Comparison of ENCODE assay signal across 15 cellular contexts in the genomic region with DNA sequence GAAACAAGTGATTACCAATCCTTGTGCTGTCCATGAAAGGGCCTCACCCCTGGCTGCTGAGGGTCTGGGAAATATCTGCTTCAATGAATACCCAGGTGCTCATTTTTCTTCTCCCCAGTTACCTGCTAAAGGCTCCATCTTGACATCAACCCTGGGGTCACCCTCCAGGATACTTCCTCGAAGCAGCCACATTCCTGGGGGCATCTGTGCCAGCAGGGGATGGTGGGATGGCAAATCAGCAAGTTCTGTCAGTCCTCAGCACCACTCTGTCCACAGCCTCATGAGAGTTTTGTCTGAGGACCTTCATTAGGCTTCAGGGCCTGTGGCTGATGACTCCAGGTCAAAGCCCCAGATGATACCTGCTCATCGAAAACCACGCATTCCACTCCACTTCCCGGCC.
DNase-seq lines count a peak whose midpoint lies in the region; ATAC-seq and TF ChIP-seq lines count a peak whose summit lies in the region.
"Had no signal": no experiment of that assay in that cellular context is flagged by ENCODE, and none has a peak within 500 bp of the region (broad histone marks: within the 10 kb centered on the region; RNA-seq: fewer than 3 reads in every experiment).

No MANE protein-coding gene starts in this region.

- no peak for ATAC-seq in stimulated activated memory B cell treated with anti-CD40 and anti-IgM and Interleukin-4, amounts not matched to agents 10 μg/mL and 1 μg/mL and 100 μg/mL, for 72 hours
- ATAC-seq in activated CD8-positive, alpha-beta T cell treated with anti-CD3 and anti-CD28 coated beads for 36 hours, result no peak

- H4K20me1 ChIP-seq in PC-9 (ENCODE audit: insufficient read depth) (no peaks in the 10 kb centered on the region), mammary epithelial cell (ENCODE audit: insufficient read depth, low read length) (no peaks in the 10 kb centered on the region)

- H3F3A ChIP-seq in PC-9 (ENCODE audit: insufficient read depth, low read depth), result peaks cover 49% of the 10 kb centered on the region

- H3K27me3 Mint-ChIP-seq in mesothelial cell of epicardium (ENCODE audit: low read depth), result no peaks in the 10 kb centered on the region
- H3K27me3 Mint-ChIP-seq in stimulated activated memory B cell treated with anti-CD40 and anti-IgM and Interleukin-4, amounts not matched to agents 10 μg/mL and 1 μg/mL and 100 μg/mL, for 72 hours, result no peaks in the 10 kb centered on the region
- H3K27me3 Mint-ChIP-seq in activated CD8-positive, alpha-beta T cell treated with anti-CD3 and anti-CD28 coated beads for 36 hours, result no peaks in the 10 kb centered on the region

- H3K27ac ChIP-seq in PC-9 (peak overlapping the region; percentile 84), mammary epithelial cell (ENCODE audit: insufficient read depth, low read depth, low read length) (no peak overlapping the region)

- H3K27me3 ChIP-seq in PC-9 (ENCODE audit: insufficient read depth, low read depth), result no peaks in the 10 kb centered on the region
- H3K27me3 ChIP-seq in mammary epithelial cell (ENCODE audit: insufficient read depth, low read length), result no peaks in the 10 kb centered on the region
- H3K27me3 ChIP-seq: BE2C, suprapubic skin had no signal

- intact Hi-C loops in PC-9 (cut with micrococcal nuclease; ENCODE audit: unreplicated experiment) (no loop called here), mammary epithelial cell (cut with micrococcal nuclease) (no loop called here)
- intact Hi-C loops in activated CD8-positive, alpha-beta T cell treated with anti-CD3 and anti-CD28 coated beads for 36 hours (cut with micrococcal nuclease), result no loop called here

- peaks cover 7% of the 10 kb centered on the region; the same call in 1 of the 2 replicates for H3K9me3 ChIP-seq in PC-9 (ENCODE audit: insufficient read depth, low read depth)
- no peaks in the 10 kb centered on the region for H3K9me3 ChIP-seq in mammary epithelial cell (replicated peaks; ENCODE audit: insufficient read depth, low read length)
- H3K9me3 ChIP-seq: BE2C, suprapubic skin had no signal

- dilution Hi-C loops in mammary epithelial cell (cut with HindIII; ENCODE audit: low sequenced_read_pairs), result no loop called here

- TF ChIP-seq CTCF in PC-9 (conservative IDR thresholded peaks at IDR 0.05), result no peak
- no peak for TF ChIP-seq CTCF in mammary epithelial cell (conservative IDR thresholded peaks at IDR 0.05 in 1 of 2, IDR thresholded peaks at IDR 0.05 in 1 of 2; ENCODE audit: extremely low read depth in 1 of 2, insufficient read depth in 1 of 2, low read depth in 1 of 2, low read length in 2 of 2)
- no peak for TF ChIP-seq CTCF in mesothelial cell of epicardium (IDR thresholded peaks at IDR 0.05; ENCODE audit: unreplicated experiment)
- no peak for TF ChIP-seq CTCF in activated CD8-positive, alpha-beta T cell treated with anti-CD3 and anti-CD28 coated beads for 36 hours (IDR thresholded peaks at IDR 0.05)

- CTCF ChIA-PET in PC-9 (lab: Charles Lee) (interaction anchor here (1.0 kb wide), 1 partner anchor 10 kb away, joined by 3 read pairs; no protein-coding TSS in a partner anchor), mammary epithelial cell (lab: Charles Lee; ENCODE audit: low non-redundant PET) (no interaction called here)
- CTCF ChIA-PET in activated CD8-positive, alpha-beta T cell treated with anti-CD3 and anti-CD28 coated beads for 36 hours (lab: Charles Lee), result interaction anchor here (1.9 kb wide), 1 partner anchor 122 kb away, joined by 6 read pairs; no protein-coding TSS in a partner anchor

- H2AFZ ChIP-seq in PC-9 (no peak overlapping the region), mammary epithelial cell (ENCODE audit: low read depth, low read length) (peak overlapping the region; percentile 17)

- POLR2A ChIA-PET in PC-9 (lab: Charles Lee; ENCODE audit: unreplicated experiment), result no interaction called here
- POLR2A ChIA-PET in activated CD8-positive, alpha-beta T cell treated with anti-CD3 and anti-CD28 coated beads for 36 hours (lab: Charles Lee), result no interaction called here

- DNase-seq in PC-9 (no peak), mammary epithelial cell (no peak), mesothelial cell of epicardium (ENCODE audit: low spot score in 2 of 2, unreplicated experiment in 2 of 2) (no peak), cortex of kidney (lab: John Stamatoyannopoulos, UW) (no peak), NCI-H2029 treated with DMSO at 0.1 percent for 48 hours (lab: John Stamatoyannopoulos, UW) (no peak), amniotic stem cell (lab: John Stamatoyannopoulos, UW) (no peak)
- DNase-seq in activated CD8-positive, alpha-beta T cell treated with anti-CD3 and anti-CD28 coated beads for 36 hours, result no peak
- DNase-seq: activated CD4-positive, CD25-positive, alpha-beta regulatory T cell; activated naive CD4-positive, alpha-beta T cell; BE2C; DMS153; NCI-H187 treated with DMSO at 0.1 percent for 48 hours; SHP77 had no signal

- WGBS in mammary epithelial cell (ENCODE audit: low coverage, missing lambda C conversion rate), result 100% methylated on average over 4 of the region's 4 CpGs

- no peaks in the 10 kb centered on the region for H3K36me3 Mint-ChIP-seq in mesothelial cell of epicardium
- H3K36me3 Mint-ChIP-seq in stimulated activated memory B cell treated with anti-CD40 and anti-IgM and Interleukin-4, amounts not matched to agents 10 μg/mL and 1 μg/mL and 100 μg/mL, for 72 hours, result peaks cover 23% of the 10 kb centered on the region
- no peaks in the 10 kb centered on the region for H3K36me3 Mint-ChIP-seq in activated CD8-positive, alpha-beta T cell treated with anti-CD3 and anti-CD28 coated beads for 36 hours (ENCODE audit: low read depth)

- no peaks in the 10 kb centered on the region for H3K9me3 Mint-ChIP-seq in mesothelial cell of epicardium
- H3K9me3 Mint-ChIP-seq in stimulated activated memory B cell treated with anti-CD40 and anti-IgM and Interleukin-4, amounts not matched to agents 10 μg/mL and 1 μg/mL and 100 μg/mL, for 72 hours, result peaks cover 3% of the 10 kb centered on the region
- H3K9me3 Mint-ChIP-seq in activated CD8-positive, alpha-beta T cell treated with anti-CD3 and anti-CD28 coated beads for 36 hours, result no peaks in the 10 kb centered on the region

- H3K4me1 ChIP-seq in PC-9 (replicated peaks; ENCODE audit: insufficient read depth), result peaks cover 81% of the 10 kb centered on the region
- H3K4me1 ChIP-seq in mammary epithelial cell (ENCODE audit: insufficient read depth, low read length), result peaks cover 7% of the 10 kb centered on the region
- H3K4me1 ChIP-seq: BE2C had no signal

- H3K4me1 Mint-ChIP-seq in mesothelial cell of epicardium, result peaks cover 95% of the 10 kb centered on the region
- H3K4me1 Mint-ChIP-seq in stimulated activated memory B cell treated with anti-CD40 and anti-IgM and Interleukin-4, amounts not matched to agents 10 μg/mL and 1 μg/mL and 100 μg/mL, for 72 hours, result peaks cover 68% of the 10 kb centered on the region
- peaks cover 36% of the 10 kb centered on the region for H3K4me1 Mint-ChIP-seq in activated CD8-positive, alpha-beta T cell treated with anti-CD3 and anti-CD28 coated beads for 36 hours (ENCODE audit: low read depth)

- H3K4me3 ChIP-seq in PC-9, result no peak overlapping the region
- H3K4me3 ChIP-seq in mammary epithelial cell (replicated peaks in 1 of 3; ENCODE audit: insufficient read depth in 1 of 3, low read depth in 2 of 3, low read length in 3 of 3), result no peak overlapping the region
- H3K4me3 ChIP-seq: suprapubic skin had no signal

- in situ Hi-C loops in mammary epithelial cell (cut with MboI; ENCODE audit: low sequenced_read_pairs in 2 of 2), result no loop called here

- H3K79me2 ChIP-seq in PC-9 (ENCODE audit: low read depth) (no peaks in the 10 kb centered on the region), mammary epithelial cell (ENCODE audit: insufficient read depth, low read length) (no peaks in the 10 kb centered on the region)

- H3K36me3 ChIP-seq in PC-9 (ENCODE audit: low read depth) (no peaks in the 10 kb centered on the region), mammary epithelial cell (ENCODE audit: insufficient read depth, low read length) (no peaks in the 10 kb centered on the region)
- H3K36me3 ChIP-seq: BE2C, suprapubic skin had no signal

- no peaks in the 10 kb centered on the region for H3K9me2 ChIP-seq in PC-9 (ENCODE audit: insufficient read depth)

- BruUV-seq in PC-9 (replicated peaks; lab: Mats Ljungman, UMichigan) (no TSS peak), mammary epithelial cell (replicated peaks; lab: Mats Ljungman, UMichigan) (no TSS peak)

- H3K9ac ChIP-seq in mammary epithelial cell (ENCODE audit: insufficient read depth, low read length), result no peak overlapping the region

- H3K4me3 Mint-ChIP-seq in mesothelial cell of epicardium, result no peak overlapping the region
- H3K4me3 Mint-ChIP-seq in stimulated activated memory B cell treated with anti-CD40 and anti-IgM and Interleukin-4, amounts not matched to agents 10 μg/mL and 1 μg/mL and 100 μg/mL, for 72 hours, result no peak overlapping the region
- H3K4me3 Mint-ChIP-seq in activated CD8-positive, alpha-beta T cell treated with anti-CD3 and anti-CD28 coated beads for 36 hours, result no peak overlapping the region

- H3K4me2 ChIP-seq in PC-9 (peak overlapping the region; percentile 53; the same call in 1 of the 2 replicates), mammary epithelial cell (ENCODE audit: insufficient read depth, low read depth, low read length) (no peak overlapping the region)

- H3K27ac Mint-ChIP-seq in mesothelial cell of epicardium, result peak overlapping the region; percentile 68
- H3K27ac Mint-ChIP-seq in stimulated activated memory B cell treated with anti-CD40 and anti-IgM and Interleukin-4, amounts not matched to agents 10 μg/mL and 1 μg/mL and 100 μg/mL, for 72 hours, result peak overlapping the region; percentile 74
- no peak overlapping the region for H3K27ac Mint-ChIP-seq in activated CD8-positive, alpha-beta T cell treated with anti-CD3 and anti-CD28 coated beads for 36 hours
